8 cellular contexts compared by ENCODE assay signal in the genomic region with DNA sequence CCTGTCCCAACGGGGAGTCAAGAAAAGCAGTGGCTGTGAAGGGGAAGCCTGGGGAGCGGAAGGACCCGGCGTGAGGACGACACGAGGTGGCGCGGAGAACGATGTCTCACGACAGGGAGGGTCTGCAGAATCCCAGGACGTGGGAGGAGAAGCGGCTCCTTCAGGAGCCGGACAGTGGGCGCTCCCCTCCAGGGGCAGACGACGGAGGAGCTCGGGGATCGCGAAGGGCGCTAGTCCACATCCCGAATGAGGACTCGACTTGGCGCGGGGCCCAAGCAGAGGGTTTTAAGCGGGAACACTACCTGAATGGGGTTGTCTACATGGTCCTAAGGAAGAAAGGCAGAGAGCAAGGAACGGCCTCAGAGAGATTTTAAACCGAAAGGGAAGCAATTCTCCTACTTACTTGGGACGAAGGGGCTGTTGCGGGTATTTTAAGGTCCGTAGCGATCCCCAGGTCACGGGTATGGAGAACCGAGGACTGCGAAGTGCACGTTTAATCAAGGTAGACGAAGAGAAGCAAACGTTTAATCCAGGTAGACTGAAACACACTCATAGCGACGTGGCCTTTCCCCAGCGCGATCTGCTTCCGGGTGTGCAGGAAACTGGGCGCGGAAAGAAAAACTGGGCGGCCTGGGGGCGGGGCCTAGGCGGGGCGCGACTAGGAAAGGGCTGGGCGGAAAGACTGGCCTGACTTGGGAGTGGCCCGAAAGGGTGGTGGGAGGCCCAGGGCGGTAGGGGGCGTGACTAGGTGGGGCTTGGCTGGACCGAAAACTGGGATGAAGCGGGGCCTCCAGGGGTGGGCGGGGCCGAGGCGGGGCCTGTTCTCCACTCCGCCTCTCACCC. TPM values are rescaled to one million over a fixed set of nuclear protein-coding genes. Genes with fewer than 3 reads are reported as not detected.
A peak's percentile ranks its signal among the peaks of the same experiment; 100 is the strongest.
DNase-seq lines count a peak whose midpoint lies in the region; ATAC-seq, FAIRE-seq and TF ChIP-seq lines count a peak whose summit lies in the region.

A gene (minus strand): TSS at position 594 of the 843 bp plus-strand sequence. CDS start 10,964 bp downstream, outside the sequence.

- H3K27ac ChIP-seq in iPS-20b (ENCODE audit: low read length) (no peak within 1 kb of the TSS), skeletal muscle tissue (ENCODE audit: low read depth, low read length) (peak within 1 kb of the TSS; percentile 45)

- peaks cover 54% of the 10 kb centered on the region for H3K36me3 Mint-ChIP-seq in WTC11

- CTCF ChIA-PET in WTC11 (lab: Charles Lee), result no interaction called here

- peak; percentile 68 for FAIRE-seq in bronchial epithelial cell (lab: Jason Lieb, UNC)

- peak within 1 kb of the TSS; percentile 94 for H3K4me3 Mint-ChIP-seq in WTC11

- peaks cover 42% of the 10 kb centered on the region for H3K9me3 ChIP-seq in iPS-20b (ENCODE audit: insufficient read depth, low read depth, low read length)
- peaks cover 2 to 7% (median 3%) of the 10 kb centered on the region in 3 donors for H3K9me3 ChIP-seq in skeletal muscle tissue (ENCODE audit: control insufficient read depth in 3 of 3, low read length in 3 of 3)

- DNase-seq in GM04503 (ENCODE audit: low read depth), result peak; percentile 65
- peak; percentile 69 for DNase-seq in NCI-H2107 (lab: John Stamatoyannopoulos, UW)
- DNase-seq in WTC11 (ENCODE audit: low spot score), result peak; percentile 99
- peak; percentile 88 for DNase-seq in bronchial epithelial cell (ENCODE audit: low read depth)
- no peak for DNase-seq in NAMALWA (ENCODE audit: low spot score)

- peak within 1 kb of the TSS; percentile 84 for H3K9ac ChIP-seq in iPS-20b (ENCODE audit: low read depth, low read length)
- H3K9ac ChIP-seq in skeletal muscle tissue (ENCODE audit: low read depth in 1 of 3, low read length in 3 of 3), result peak within 1 kb of the TSS; percentile 84 to 94 (median 91)

- peak within 1 kb of the TSS; percentile 89 for H3K27ac Mint-ChIP-seq in WTC11

- TF ChIP-seq CTCF in WTC11 (IDR thresholded peaks at IDR 0.05), result no peak
- no peak for TF ChIP-seq CTCF in bronchial epithelial cell (IDR thresholded peaks at IDR 0.05; ENCODE audit: insufficient read depth, low read length, severe bottlenecking)

- H3K36me3 ChIP-seq in bronchial epithelial cell (ENCODE audit: control insufficient read depth, insufficient read depth, low read length) (peaks cover 4% of the 10 kb centered on the region), iPS-20b (ENCODE audit: insufficient read depth, low read depth, low read length) (peaks cover 10% of the 10 kb centered on the region), skeletal muscle tissue (ENCODE audit: control insufficient read depth in 3 of 3, insufficient read depth in 3 of 3, low read length in 3 of 3) (peaks cover 3 to 11% (median 3%) of the 10 kb centered on the region in 3 donors)

- peak within 1 kb of the TSS; percentile 96 for H3K4me3 ChIP-seq in bronchial epithelial cell (ENCODE audit: low read depth, low read length)
- peak within 1 kb of the TSS; percentile 91 for H3K4me3 ChIP-seq in iPS-20b (ENCODE audit: low read length)
- peak within 1 kb of the TSS; percentile 87 to 99 (median 98) for H3K4me3 ChIP-seq in skeletal muscle tissue (ENCODE audit: low read length in 3 of 3)

- no peaks in the 10 kb centered on the region for H3K27me3 ChIP-seq in bronchial epithelial cell (ENCODE audit: control insufficient read depth, insufficient read depth, low read length)
- H3K27me3 ChIP-seq in iPS-20b (ENCODE audit: insufficient read depth, low read length), result peaks cover 15% of the 10 kb centered on the region; the same call in 1 of the 2 replicates
- H3K27me3 ChIP-seq in skeletal muscle tissue (ENCODE audit: control insufficient read depth in 3 of 3, insufficient read depth in 3 of 3, low read length in 3 of 3), result no peaks in the 10 kb centered on the region

- H3K4me1 ChIP-seq in iPS-20b (ENCODE audit: insufficient read depth, low read length) (no peaks in the 10 kb centered on the region), skeletal muscle tissue (ENCODE audit: control insufficient read depth in 3 of 3, insufficient read depth in 3 of 3, low read length in 3 of 3) (peaks cover 13 to 16% (median 14%) of the 10 kb centered on the region in 3 donors)

- POLR2A ChIA-PET in WTC11 (lab: Charles Lee), result no interaction called here

- peaks cover 7% of the 10 kb centered on the region for H3K27me3 Mint-ChIP-seq in WTC11 (ENCODE audit: low read depth)

- peaks cover 48% of the 10 kb centered on the region for H3K9me3 Mint-ChIP-seq in WTC11

- ATAC-seq in HG02852 (IDR thresholded peaks at IDR 0.05; ENCODE audit: unreplicated experiment) (peak; percentile 87), WTC11 (peak; percentile 100)

- peaks cover 14% of the 10 kb centered on the region for H3K4me1 Mint-ChIP-seq in WTC11

TF ChIP-seq in WTC11, 78 proteins besides CTCF, POLR2A, EP300 and RAD21:
- no peak for TF ChIP-seq ETV6 (CRISPR knock-in tag; IDR thresholded peaks at IDR 0.05)
- TF ChIP-seq, protein P1, sequence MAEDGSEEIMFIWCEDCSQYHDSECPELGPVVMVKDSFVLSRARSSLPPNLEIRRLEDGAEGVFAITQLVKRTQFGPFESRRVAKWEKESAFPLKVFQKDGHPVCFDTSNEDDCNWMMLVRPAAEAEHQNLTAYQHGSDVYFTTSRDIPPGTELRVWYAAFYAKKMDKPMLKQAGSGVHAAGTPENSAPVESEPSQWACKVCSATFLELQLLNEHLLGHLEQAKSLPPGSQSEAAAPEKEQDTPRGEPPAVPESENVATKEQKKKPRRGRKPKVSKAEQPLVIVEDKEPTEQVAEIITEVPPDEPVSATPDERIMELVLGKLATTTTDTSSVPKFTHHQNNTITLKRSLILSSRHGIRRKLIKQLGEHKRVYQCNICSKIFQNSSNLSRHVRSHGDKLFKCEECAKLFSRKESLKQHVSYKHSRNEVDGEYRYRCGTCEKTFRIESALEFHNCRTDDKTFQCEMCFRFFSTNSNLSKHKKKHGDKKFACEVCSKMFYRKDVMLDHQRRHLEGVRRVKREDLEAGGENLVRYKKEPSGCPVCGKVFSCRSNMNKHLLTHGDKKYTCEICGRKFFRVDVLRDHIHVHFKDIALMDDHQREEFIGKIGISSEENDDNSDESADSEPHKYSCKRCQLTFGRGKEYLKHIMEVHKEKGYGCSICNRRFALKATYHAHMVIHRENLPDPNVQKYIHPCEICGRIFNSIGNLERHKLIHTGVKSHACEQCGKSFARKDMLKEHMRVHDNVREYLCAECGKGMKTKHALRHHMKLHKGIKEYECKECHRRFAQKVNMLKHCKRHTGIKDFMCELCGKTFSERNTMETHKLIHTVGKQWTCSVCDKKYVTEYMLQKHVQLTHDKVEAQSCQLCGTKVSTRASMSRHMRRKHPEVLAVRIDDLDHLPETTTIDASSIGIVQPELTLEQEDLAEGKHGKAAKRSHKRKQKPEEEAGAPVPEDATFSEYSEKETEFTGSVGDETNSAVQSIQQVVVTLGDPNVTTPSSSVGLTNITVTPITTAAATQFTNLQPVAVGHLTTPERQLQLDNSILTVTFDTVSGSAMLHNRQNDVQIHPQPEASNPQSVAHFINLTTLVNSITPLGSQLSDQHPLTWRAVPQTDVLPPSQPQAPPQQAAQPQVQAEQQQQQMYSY (CRISPR knock-in tag; IDR thresholded peaks at IDR 0.05), result peak; percentile 94
- peak; percentile 80 for TF ChIP-seq SP1 (CRISPR knock-in tag; conservative IDR thresholded peaks at IDR 0.05)
- 0 out of 2 replicates have a peak, but pooled peaks have one; percentile 37 for TF ChIP-seq FOXP1 (CRISPR knock-in tag; IDR thresholded peaks at IDR 0.05; ENCODE audit: borderline replicate concordance)
- TF ChIP-seq, protein P2, sequence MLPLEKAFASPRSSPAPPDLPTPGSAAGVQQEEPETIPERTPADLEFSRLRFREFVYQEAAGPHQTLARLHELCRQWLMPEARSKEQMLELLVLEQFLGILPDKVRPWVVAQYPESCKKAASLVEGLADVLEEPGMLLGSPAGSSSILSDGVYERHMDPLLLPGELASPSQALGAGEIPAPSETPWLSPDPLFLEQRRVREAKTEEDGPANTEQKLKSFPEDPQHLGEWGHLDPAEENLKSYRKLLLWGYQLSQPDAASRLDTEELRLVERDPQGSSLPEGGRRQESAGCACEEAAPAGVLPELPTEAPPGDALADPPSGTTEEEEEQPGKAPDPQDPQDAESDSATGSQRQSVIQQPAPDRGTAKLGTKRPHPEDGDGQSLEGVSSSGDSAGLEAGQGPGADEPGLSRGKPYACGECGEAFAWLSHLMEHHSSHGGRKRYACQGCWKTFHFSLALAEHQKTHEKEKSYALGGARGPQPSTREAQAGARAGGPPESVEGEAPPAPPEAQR (CRISPR knock-in tag; IDR thresholded peaks at IDR 0.05), result no peak
- no peak for TF ChIP-seq IRF2 (CRISPR knock-in tag; IDR thresholded peaks at IDR 0.05; ENCODE audit: borderline replicate concordance, low read depth)
- TF ChIP-seq FOXK1 (CRISPR knock-in tag; IDR thresholded peaks at IDR 0.05), result peak; percentile 12; the same call in 1 of the 2 replicates
- TF ChIP-seq, protein P3, sequence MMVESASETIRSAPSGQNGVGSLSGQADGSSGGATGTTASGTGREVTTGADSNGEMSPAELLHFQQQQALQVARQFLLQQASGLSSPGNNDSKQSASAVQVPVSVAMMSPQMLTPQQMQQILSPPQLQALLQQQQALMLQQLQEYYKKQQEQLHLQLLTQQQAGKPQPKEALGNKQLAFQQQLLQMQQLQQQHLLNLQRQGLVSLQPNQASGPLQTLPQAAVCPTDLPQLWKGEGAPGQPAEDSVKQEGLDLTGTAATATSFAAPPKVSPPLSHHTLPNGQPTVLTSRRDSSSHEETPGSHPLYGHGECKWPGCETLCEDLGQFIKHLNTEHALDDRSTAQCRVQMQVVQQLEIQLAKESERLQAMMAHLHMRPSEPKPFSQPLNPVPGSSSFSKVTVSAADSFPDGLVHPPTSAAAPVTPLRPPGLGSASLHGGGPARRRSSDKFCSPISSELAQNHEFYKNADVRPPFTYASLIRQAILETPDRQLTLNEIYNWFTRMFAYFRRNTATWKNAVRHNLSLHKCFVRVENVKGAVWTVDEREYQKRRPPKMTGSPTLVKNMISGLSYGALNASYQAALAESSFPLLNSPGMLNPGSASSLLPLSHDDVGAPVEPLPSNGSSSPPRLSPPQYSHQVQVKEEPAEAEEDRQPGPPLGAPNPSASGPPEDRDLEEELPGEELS (CRISPR knock-in tag; IDR thresholded peaks at IDR 0.05), result no peak

RNA-seq across cellular contexts. Expression of the gene that starts here (rescaled TPM):
- total RNA-seq in WTC11 (2021), result 17.5 to 27.9 TPM (median 21.8 TPM) in 3 replicates
- total RNA-seq in bronchial epithelial cell, result 35.3 and 57.4 TPM in 2 replicates
- total RNA-seq in skeletal muscle tissue, result 19.8 TPM
